Comparison of ENCODE assay signal across 21 cellular contexts in genomic region chr7:2253525-2254244, GRCh38. TPM values are rescaled to one million over a fixed set of nuclear protein-coding genes. Genes with fewer than 3 reads are reported as not detected.
DNase-seq lines count a peak whose midpoint lies in the region; ATAC-seq lines count a peak whose summit lies in the region.
"Had no signal": no experiment of that assay in that cellular context is flagged by ENCODE, and none has a peak within 500 bp of the region (broad histone marks: within the 10 kb centered on the region; RNA-seq: fewer than 3 reads in every experiment).

No MANE protein-coding gene starts in this region.

- DNase-seq in NCI-H82 (lab: John Stamatoyannopoulos, UW) (peak; percentile 86), neuronal stem cell (ENCODE audit: low spot score) (no peak), GDM1 (lab: John Stamatoyannopoulos, UW) (no peak), NCI-H345 treated with DMSO at 0.1 percent for 48 hours (lab: John Stamatoyannopoulos, UW; ENCODE audit: unreplicated experiment) (no peak)
- no peak for DNase-seq in central memory CD8-positive, alpha-beta T cell (ENCODE audit: low spot score in 2 of 2)
- DNase-seq: AML-193, DMS53, EL, NCI-H1105, NCI-H146, NCI-H2029, NCI-H226, NCI-H524, NCI-H774 had no signal

- H3K4me2 ChIP-seq in BLaER1 (peak overlapping the region; percentile 32), neuronal stem cell (ENCODE audit: insufficient read depth, low read length, poor library complexity, severe bottlenecking) (no peak overlapping the region)
- H3K4me2 ChIP-seq: KMS-11 had no signal

- H4K20me1 ChIP-seq in BLaER1 = peaks cover 30% of the 10 kb centered on the region

- H3K9ac ChIP-seq in BLaER1 (no peak overlapping the region), neuronal stem cell (ENCODE audit: low read depth, low read length, poor library complexity) (no peak overlapping the region)
- H3K9ac ChIP-seq: KMS-11 had no signal

- H3K9me3 Mint-ChIP-seq in central memory CD8-positive, alpha-beta T cell = no peaks in the 10 kb centered on the region

- peaks cover 6% of the 10 kb centered on the region for H3K36me3 Mint-ChIP-seq in central memory CD8-positive, alpha-beta T cell (ENCODE audit: insufficient read depth)

- peak overlapping the region; percentile 5 for H3K4ac ChIP-seq in neuronal stem cell (ENCODE audit: low read length)

- H4K91ac ChIP-seq in neuronal stem cell (ENCODE audit: low read depth, low read length, poor library complexity) = no peak overlapping the region

- peak overlapping the region; percentile 64 for H3K18ac ChIP-seq in neuronal stem cell (ENCODE audit: low read length)

- H3K4me3 ChIP-seq in BLaER1 (no peak overlapping the region), neuronal stem cell (ENCODE audit: low read length in 2 of 2) (no peak overlapping the region)
- H3K4me3 ChIP-seq: HAP-1, SJSA1 had no signal

- peaks cover 72% of the 10 kb centered on the region for H3K36me3 ChIP-seq in BLaER1
- peaks cover 24 to 75% of the 10 kb centered on the region in 2 donors for H3K36me3 ChIP-seq in neuronal stem cell (replicated peaks in 1 of 2; ENCODE audit: control insufficient read depth in 2 of 2, insufficient read depth in 2 of 2, low read length in 2 of 2)
- H3K36me3 ChIP-seq: HAP-1 had no signal

- H3K27me3 Mint-ChIP-seq in central memory CD8-positive, alpha-beta T cell = no peaks in the 10 kb centered on the region

- no peak overlapping the region for H2BK12ac ChIP-seq in neuronal stem cell (ENCODE audit: low read length)

- H3K4me1 ChIP-seq in BLaER1 = peaks cover 80% of the 10 kb centered on the region
- no peaks in the 10 kb centered on the region for H3K4me1 ChIP-seq in neuronal stem cell (ENCODE audit: control insufficient read depth in 2 of 2, insufficient read depth in 1 of 2, low read depth in 1 of 2, low read length in 2 of 2)
- H3K4me1 ChIP-seq: HAP-1 had no signal

- peak overlapping the region; percentile 22 for H2BK5ac ChIP-seq in neuronal stem cell (ENCODE audit: low read length)

- H2BK15ac ChIP-seq in neuronal stem cell (ENCODE audit: low read length) = no peak overlapping the region

- WGBS in neuronal stem cell (ENCODE audit: extremely low coverage in 2 of 2, insufficient read length in 2 of 2, insufficient replicate concordance in 1 of 2), 2 donors = no CpG with 5 or more reads among the region's 32 CpGs

- H3K14ac ChIP-seq in neuronal stem cell (ENCODE audit: low read length) = no peak overlapping the region

- H3K27ac ChIP-seq in BLaER1 (peak overlapping the region; percentile 44), neuronal stem cell (replicated peaks; ENCODE audit: low read length) (no peak overlapping the region)
- H3K27ac ChIP-seq: HL-60, KMS-11, SJSA1 had no signal

- H3K79me1 ChIP-seq in neuronal stem cell (ENCODE audit: low read depth, low read length) = peaks cover 6% of the 10 kb centered on the region

- H3K4me1 Mint-ChIP-seq in central memory CD8-positive, alpha-beta T cell = peaks cover 12% of the 10 kb centered on the region

- no peak overlapping the region for H2BK120ac ChIP-seq in neuronal stem cell (ENCODE audit: low read depth, low read length)

- H3K27ac Mint-ChIP-seq in central memory CD8-positive, alpha-beta T cell (ENCODE audit: low read depth) = peak overlapping the region; percentile 59
- H3K27ac Mint-ChIP-seq: CD14-positive monocyte had no signal

- H3K4me3 Mint-ChIP-seq in central memory CD8-positive, alpha-beta T cell = no peak overlapping the region
- H3K4me3 Mint-ChIP-seq: CD14-positive monocyte had no signal

- H3K9me3 ChIP-seq in BLaER1 = no peaks in the 10 kb centered on the region
- H3K9me3 ChIP-seq in neuronal stem cell (replicated peaks in 1 of 2; ENCODE audit: control insufficient read depth in 2 of 2, insufficient read depth in 1 of 2, low read depth in 1 of 2, low read length in 2 of 2) = peaks cover 0 to 2% of the 10 kb centered on the region in 2 donors
- H3K9me3 ChIP-seq: HAP-1 had no signal

- no peak overlapping the region for H2AFZ ChIP-seq in neuronal stem cell (ENCODE audit: low read length)

- H3K23ac ChIP-seq in neuronal stem cell (ENCODE audit: low read depth, low read length, poor library complexity) = peak overlapping the region; percentile 89

- H2AK5ac ChIP-seq in neuronal stem cell (ENCODE audit: low read depth, low read length) = peak overlapping the region; percentile 75

- no peak overlapping the region for H4K8ac ChIP-seq in neuronal stem cell (ENCODE audit: low read depth, low read length)

- H3K27me3 ChIP-seq in BLaER1 (no peaks in the 10 kb centered on the region), neuronal stem cell (ENCODE audit: control insufficient read depth in 3 of 3, insufficient read depth in 3 of 3, low read depth in 1 of 3, low read length in 3 of 3) (no peaks in the 10 kb centered on the region)
- H3K27me3 ChIP-seq: SJSA1 had no signal

- ATAC-seq in central memory CD8-positive, alpha-beta T cell (replicated peaks; ENCODE audit: extremely low read depth, poor library complexity, severe bottlenecking) = no peak
- no peak for ATAC-seq in HG02623 (IDR thresholded peaks at IDR 0.05; ENCODE audit: unreplicated experiment)

RNA-seq across cellular contexts. Expression of gene NUDT1, which starts 11.7 kb away (rescaled TPM):
- polyA plus RNA-seq in neuronal stem cell (2013, experiment 1 of 2) = 46.7 TPM
- 46.4 TPM for polyA plus RNA-seq in neuronal stem cell (2013, experiment 2 of 2)

RNA-seq across cellular contexts. Expression of gene MRM2, which starts 11.7 kb away (rescaled TPM):
- 21.4 TPM for polyA plus RNA-seq in neuronal stem cell (2013, experiment 1 of 2)
- polyA plus RNA-seq in neuronal stem cell (2013, experiment 2 of 2) = 21.4 TPM

RNA-seq across cellular contexts. Expression of gene MAD1L1, which starts 20.9 kb away (rescaled TPM):
- 20.0 TPM for polyA plus RNA-seq in neuronal stem cell (2013, experiment 1 of 2)
- polyA plus RNA-seq in neuronal stem cell (2013, experiment 2 of 2) = 18.9 TPM
